Comparison of ENCODE assay signal across 2 cellular contexts in genomic region chr20:50633361-50633760, GRCh38.
TF ChIP-seq lines count a peak whose summit lies in the region.

No MANE protein-coding gene starts in this region.

TF ChIP-seq in IMR-90, 13 proteins besides CTCF, POLR2A, EP300 and RAD21:
- TF ChIP-seq USF2 (IDR thresholded peaks at IDR 0.05; ENCODE audit: low read depth, low read length) (no peak), NFE2L2 (IDR thresholded peaks at IDR 0.05; ENCODE audit: low read depth, low read length) (no peak), MAZ (IDR thresholded peaks at IDR 0.05; ENCODE audit: borderline replicate concordance, low read depth, low read length) (no peak), CEBPB (IDR thresholded peaks at IDR 0.05; ENCODE audit: low read depth, low read length) (no peak), FOS (IDR thresholded peaks at IDR 0.05; ENCODE audit: low read depth, low read length) (no peak), BHLHE40 (IDR thresholded peaks at IDR 0.05; ENCODE audit: low read depth, low read length) (no peak), ELK1 (IDR thresholded peaks at IDR 0.05; ENCODE audit: borderline replicate concordance, low read depth, low read length) (no peak), MXI1 (IDR thresholded peaks at IDR 0.05; ENCODE audit: borderline replicate concordance, low read depth, low read length) (no peak), MAFK (IDR thresholded peaks at IDR 0.05; ENCODE audit: low read depth, low read length) (no peak), RCOR1 (IDR thresholded peaks at IDR 0.05; ENCODE audit: insufficient replicate concordance, low read length) (no peak)

TF ChIP-seq in H1, 55 proteins besides CTCF, POLR2A, EP300 and RAD21:
- TF ChIP-seq HDAC2 (IDR thresholded peaks at IDR 0.05; ENCODE audit: borderline replicate concordance in 1 of 2, low read depth in 2 of 2, low read length in 2 of 2) (no peak), PHF8 (conservative IDR thresholded peaks at IDR 0.05; ENCODE audit: low read depth, low read length) (no peak), NANOG (IDR thresholded peaks at IDR 0.05; ENCODE audit: insufficient read depth, low read depth, low read length, poor library complexity, severe bottlenecking) (no peak), SP2 (IDR thresholded peaks at IDR 0.05; ENCODE audit: low read length) (no peak), CHD2 (IDR thresholded peaks at IDR 0.05; ENCODE audit: low read length) (no peak), CBX5 (IDR thresholded peaks at IDR 0.05; ENCODE audit: low read depth, low read length) (no peak), ZNF274 (IDR thresholded peaks at IDR 0.05; ENCODE audit: borderline replicate concordance, extremely low read depth, low read length) (no peak), RFX5 (IDR thresholded peaks at IDR 0.05; ENCODE audit: borderline replicate concordance, low read depth, low read length) (no peak), GABPA (IDR thresholded peaks at IDR 0.05; ENCODE audit: borderline replicate concordance, insufficient read depth, low read length) (no peak)
